Comparison of ENCODE assay signal across 8 cellular contexts in genomic region chr19:1154731-1155351, GRCh38. TPM values are rescaled to one million over a fixed set of nuclear protein-coding genes. Genes with fewer than 3 reads are reported as not detected.
DNase-seq lines count a peak whose midpoint lies in the region; ATAC-seq and TF ChIP-seq lines count a peak whose summit lies in the region.

No MANE protein-coding gene starts in this region.

- H3K9me3 ChIP-seq in MG63 (no peaks in the 10 kb centered on the region), left lung (no peaks in the 10 kb centered on the region), testis (no peaks in the 10 kb centered on the region)

- H3K4me3 ChIP-seq in MG63: no peak overlapping the region
- H3K4me3 ChIP-seq in left lung: peak overlapping the region; percentile 12 to 53
- no peak overlapping the region for H3K4me3 ChIP-seq in testis

- no peak for TF ChIP-seq CTCF in left lung (IDR thresholded peaks at IDR 0.05)
- TF ChIP-seq CTCF in testis (IDR thresholded peaks at IDR 0.05): no peak

- peak; percentile 76 for DNase-seq in MG63
- peak; percentile 92 to 97 for DNase-seq in left lung
- peak; percentile 84 for DNase-seq in testis
- no peak for DNase-seq in GM19238 (ENCODE audit: insufficient read length, low spot score)
- no peak for DNase-seq in DMS114 treated with DMSO at 0.1 percent for 48 hours (lab: John Stamatoyannopoulos, UW; ENCODE audit: unreplicated experiment)
- DNase-seq in NCI-H1092 treated with DMSO at 0.1 percent for 48 hours (lab: John Stamatoyannopoulos, UW): no peak

- intact Hi-C loops in left lung (cut with DNase I): no loop called here
- intact Hi-C loops in testis (cut with DNase I; ENCODE audit: low total_unique reads): no loop called here

- ATAC-seq in left lung (peak; percentile 89), HG02981 (IDR thresholded peaks at IDR 0.05; ENCODE audit: unreplicated experiment) (no peak)

- TF ChIP-seq POLR2A in testis (IDR thresholded peaks at IDR 0.05): no peak

- WGBS in testis, 2 donors: 28 to 36% methylated on average over 3 to 26 of the region's 32 CpGs

- H3K27ac ChIP-seq in cingulate gyrus (ENCODE audit: low read depth, low read length) (peak overlapping the region; percentile 77), left lung (peak overlapping the region; percentile 91 to 98), testis (peak overlapping the region; percentile 79)

- H3K4me1 ChIP-seq in left lung: peaks cover 32 to 78% of the 10 kb centered on the region in 2 donors
- H3K4me1 ChIP-seq in testis: peaks cover 43% of the 10 kb centered on the region

- peaks cover 26% of the 10 kb centered on the region for H3K36me3 ChIP-seq in MG63
- peaks cover 0 to 58% of the 10 kb centered on the region in 2 donors for H3K36me3 ChIP-seq in left lung
- H3K36me3 ChIP-seq in testis (ENCODE audit: low read depth, missing control alignments): no peaks in the 10 kb centered on the region

- no peaks in the 10 kb centered on the region for H3K27me3 ChIP-seq in MG63
- no peaks in the 10 kb centered on the region for H3K27me3 ChIP-seq in left lung
- no peaks in the 10 kb centered on the region for H3K27me3 ChIP-seq in testis

RNA-seq across cellular contexts. Expression of gene SBNO2, which starts 19.2 kb away (rescaled TPM):
- total RNA-seq in MG63 (2014; rRNA removed; shearing (Covaris generic); ENCODE audit: low replicate concordance): 15.6 and 22.7 TPM in 2 replicates
- total RNA-seq in left lung (100 to 1,000 TPM in 1 of 2 donors, 10 to 100 TPM in 1; 68.3 to 119 TPM), testis (10 to 100 TPM; 58.9 to 65.0 TPM)
- 34.3 TPM for polyA plus RNA-seq in testis (ENCODE audit: insufficient read depth, low read depth, low replicate concordance)

RNA-seq across cellular contexts. Expression of gene STK11, which starts 50.7 kb away (rescaled TPM):
- 43.2 and 51.5 TPM in 2 replicates for total RNA-seq in MG63 (2014; rRNA removed; shearing (Covaris generic); ENCODE audit: low replicate concordance)
- 10 to 100 TPM; 42.6 to 52.0 TPM for total RNA-seq in left lung
- 100 to 1,000 TPM; 194 to 209 TPM for total RNA-seq in testis
- polyA plus RNA-seq in testis (ENCODE audit: insufficient read depth, low read depth, low replicate concordance): 197 TPM

RNA-seq across cellular contexts. Expression of gene GPX4, which starts 51.0 kb away (rescaled TPM):
- total RNA-seq in MG63 (2014; rRNA removed; shearing (Covaris generic); ENCODE audit: low replicate concordance): 293 and 320 TPM in 2 replicates
- total RNA-seq in left lung: 100 to 1,000 TPM; 266 to 365 TPM
- total RNA-seq in testis: 1,000 to 10,000 TPM; 1,153 to 1,773 TPM
- polyA plus RNA-seq in testis (ENCODE audit: insufficient read depth, low read depth, low replicate concordance): 1,893 TPM

RNA-seq across cellular contexts. Expression of gene POLR2E, which starts 59.7 kb away (rescaled TPM):
- total RNA-seq in MG63 (2014; rRNA removed; shearing (Covaris generic); ENCODE audit: low replicate concordance): 128 and 157 TPM in 2 replicates
- total RNA-seq in left lung: 100 to 1,000 TPM; 139 to 160 TPM
- 100 to 1,000 TPM in 1 of 2 donors, 10 to 100 TPM in 1; 96.5 to 143 TPM for total RNA-seq in testis
- 246 TPM for polyA plus RNA-seq in testis (ENCODE audit: insufficient read depth, low read depth, low replicate concordance)

Comparison
In these comparisons a context has a peak if more than half of its experiments do, and no peak if none do; other contexts are left out.
1. DNase-seq: peak in MG63 (single experiment), left lung (2 of 2) and testis (single experiment); none in GM19238 (single experiment), DMS114 treated with DMSO at 0.1 percent for 48 hours (single experiment) and NCI-H1092 treated with DMSO at 0.1 percent for 48 hours (single experiment).
2. H3K4me3 ChIP-seq: peak in left lung (2 of 2); none in MG63 (single experiment) and testis (0 of 2).
3. Peak in every context shown above with its lines, with median percentiles within 50 percentile points of each other: H3K27ac ChIP-seq.